In the genomic region with DNA sequence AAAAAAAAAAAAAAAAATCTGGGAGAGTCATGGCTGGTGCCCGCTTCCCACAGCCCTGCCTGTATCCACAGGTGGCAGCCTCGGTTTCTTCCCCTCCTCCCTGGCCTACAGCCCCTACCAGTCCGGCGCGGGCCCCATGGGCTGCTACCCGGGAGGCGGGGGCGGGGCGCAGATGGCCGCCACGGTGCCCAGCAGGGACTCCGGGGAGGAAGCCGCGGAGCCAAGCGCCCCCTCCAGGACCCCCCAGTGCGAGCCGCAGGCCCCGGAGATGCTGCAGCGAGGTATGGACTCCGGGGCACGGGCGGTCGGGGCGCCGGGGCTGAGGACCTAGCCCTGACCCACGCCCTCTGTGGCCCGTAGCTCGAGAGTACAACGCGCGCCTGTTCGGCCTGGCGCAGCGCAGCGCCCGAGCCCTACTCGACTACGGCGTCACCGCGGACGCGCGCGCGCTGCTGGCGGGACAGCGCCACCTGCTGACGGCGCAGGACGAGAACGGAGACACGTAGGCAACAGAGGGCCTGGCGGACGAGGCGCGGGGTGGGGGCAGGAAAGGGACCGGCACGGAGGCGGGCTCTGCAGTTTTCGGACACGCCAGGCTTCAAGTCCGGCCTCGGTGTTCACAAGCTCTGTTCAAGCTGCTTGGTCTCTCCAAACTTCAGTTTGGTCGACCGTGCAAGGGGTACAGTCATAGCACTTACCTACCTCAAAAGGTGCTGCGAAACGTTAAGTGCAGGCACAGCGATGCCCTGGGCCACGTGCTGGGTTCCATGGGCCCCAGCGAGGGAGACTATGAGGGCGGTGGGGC, we compare ENCODE assay signal across 1 cellular context.
TF ChIP-seq lines count a peak whose summit lies in the region.

No MANE protein-coding gene starts in this region.

TF ChIP-seq in HepG2, 621 proteins besides CTCF, POLR2A, EP300 and RAD21 (continued from another document and continues in another):
- TF ChIP-seq, protein P1, sequence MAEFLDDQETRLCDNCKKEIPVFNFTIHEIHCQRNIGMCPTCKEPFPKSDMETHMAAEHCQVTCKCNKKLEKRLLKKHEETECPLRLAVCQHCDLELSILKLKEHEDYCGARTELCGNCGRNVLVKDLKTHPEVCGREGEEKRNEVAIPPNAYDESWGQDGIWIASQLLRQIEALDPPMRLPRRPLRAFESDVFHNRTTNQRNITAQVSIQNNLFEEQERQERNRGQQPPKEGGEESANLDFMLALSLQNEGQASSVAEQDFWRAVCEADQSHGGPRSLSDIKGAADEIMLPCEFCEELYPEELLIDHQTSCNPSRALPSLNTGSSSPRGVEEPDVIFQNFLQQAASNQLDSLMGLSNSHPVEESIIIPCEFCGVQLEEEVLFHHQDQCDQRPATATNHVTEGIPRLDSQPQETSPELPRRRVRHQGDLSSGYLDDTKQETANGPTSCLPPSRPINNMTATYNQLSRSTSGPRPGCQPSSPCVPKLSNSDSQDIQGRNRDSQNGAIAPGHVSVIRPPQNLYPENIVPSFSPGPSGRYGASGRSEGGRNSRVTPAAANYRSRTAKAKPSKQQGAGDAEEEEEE (CRISPR knock-in tag; IDR thresholded peaks at IDR 0.05; ENCODE audit: borderline replicate concordance), result no peak
- TF ChIP-seq, protein P2, sequence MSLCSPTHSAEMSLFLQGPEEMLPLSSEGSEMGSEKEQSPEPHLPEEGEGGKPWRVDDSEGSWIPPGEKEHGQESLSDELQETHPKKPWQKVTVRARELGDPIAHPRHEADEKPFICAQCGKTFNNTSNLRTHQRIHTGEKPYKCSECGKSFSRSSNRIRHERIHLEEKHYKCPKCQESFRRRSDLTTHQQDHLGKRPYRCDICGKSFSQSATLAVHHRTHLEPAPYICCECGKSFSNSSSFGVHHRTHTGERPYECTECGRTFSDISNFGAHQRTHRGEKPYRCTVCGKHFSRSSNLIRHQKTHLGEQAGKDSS (CRISPR knock-in tag; IDR thresholded peaks at IDR 0.05; ENCODE audit: borderline replicate concordance, low read depth), result peak; percentile 88; the same call in 1 of the 2 replicates
- TF ChIP-seq, protein P3, sequence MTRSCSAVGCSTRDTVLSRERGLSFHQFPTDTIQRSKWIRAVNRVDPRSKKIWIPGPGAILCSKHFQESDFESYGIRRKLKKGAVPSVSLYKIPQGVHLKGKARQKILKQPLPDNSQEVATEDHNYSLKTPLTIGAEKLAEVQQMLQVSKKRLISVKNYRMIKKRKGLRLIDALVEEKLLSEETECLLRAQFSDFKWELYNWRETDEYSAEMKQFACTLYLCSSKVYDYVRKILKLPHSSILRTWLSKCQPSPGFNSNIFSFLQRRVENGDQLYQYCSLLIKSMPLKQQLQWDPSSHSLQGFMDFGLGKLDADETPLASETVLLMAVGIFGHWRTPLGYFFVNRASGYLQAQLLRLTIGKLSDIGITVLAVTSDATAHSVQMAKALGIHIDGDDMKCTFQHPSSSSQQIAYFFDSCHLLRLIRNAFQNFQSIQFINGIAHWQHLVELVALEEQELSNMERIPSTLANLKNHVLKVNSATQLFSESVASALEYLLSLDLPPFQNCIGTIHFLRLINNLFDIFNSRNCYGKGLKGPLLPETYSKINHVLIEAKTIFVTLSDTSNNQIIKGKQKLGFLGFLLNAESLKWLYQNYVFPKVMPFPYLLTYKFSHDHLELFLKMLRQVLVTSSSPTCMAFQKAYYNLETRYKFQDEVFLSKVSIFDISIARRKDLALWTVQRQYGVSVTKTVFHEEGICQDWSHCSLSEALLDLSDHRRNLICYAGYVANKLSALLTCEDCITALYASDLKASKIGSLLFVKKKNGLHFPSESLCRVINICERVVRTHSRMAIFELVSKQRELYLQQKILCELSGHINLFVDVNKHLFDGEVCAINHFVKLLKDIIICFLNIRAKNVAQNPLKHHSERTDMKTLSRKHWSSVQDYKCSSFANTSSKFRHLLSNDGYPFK (CRISPR knock-in tag; IDR thresholded peaks at IDR 0.05; ENCODE audit: borderline replicate concordance), result peak; percentile 66
- TF ChIP-seq, protein P4, sequence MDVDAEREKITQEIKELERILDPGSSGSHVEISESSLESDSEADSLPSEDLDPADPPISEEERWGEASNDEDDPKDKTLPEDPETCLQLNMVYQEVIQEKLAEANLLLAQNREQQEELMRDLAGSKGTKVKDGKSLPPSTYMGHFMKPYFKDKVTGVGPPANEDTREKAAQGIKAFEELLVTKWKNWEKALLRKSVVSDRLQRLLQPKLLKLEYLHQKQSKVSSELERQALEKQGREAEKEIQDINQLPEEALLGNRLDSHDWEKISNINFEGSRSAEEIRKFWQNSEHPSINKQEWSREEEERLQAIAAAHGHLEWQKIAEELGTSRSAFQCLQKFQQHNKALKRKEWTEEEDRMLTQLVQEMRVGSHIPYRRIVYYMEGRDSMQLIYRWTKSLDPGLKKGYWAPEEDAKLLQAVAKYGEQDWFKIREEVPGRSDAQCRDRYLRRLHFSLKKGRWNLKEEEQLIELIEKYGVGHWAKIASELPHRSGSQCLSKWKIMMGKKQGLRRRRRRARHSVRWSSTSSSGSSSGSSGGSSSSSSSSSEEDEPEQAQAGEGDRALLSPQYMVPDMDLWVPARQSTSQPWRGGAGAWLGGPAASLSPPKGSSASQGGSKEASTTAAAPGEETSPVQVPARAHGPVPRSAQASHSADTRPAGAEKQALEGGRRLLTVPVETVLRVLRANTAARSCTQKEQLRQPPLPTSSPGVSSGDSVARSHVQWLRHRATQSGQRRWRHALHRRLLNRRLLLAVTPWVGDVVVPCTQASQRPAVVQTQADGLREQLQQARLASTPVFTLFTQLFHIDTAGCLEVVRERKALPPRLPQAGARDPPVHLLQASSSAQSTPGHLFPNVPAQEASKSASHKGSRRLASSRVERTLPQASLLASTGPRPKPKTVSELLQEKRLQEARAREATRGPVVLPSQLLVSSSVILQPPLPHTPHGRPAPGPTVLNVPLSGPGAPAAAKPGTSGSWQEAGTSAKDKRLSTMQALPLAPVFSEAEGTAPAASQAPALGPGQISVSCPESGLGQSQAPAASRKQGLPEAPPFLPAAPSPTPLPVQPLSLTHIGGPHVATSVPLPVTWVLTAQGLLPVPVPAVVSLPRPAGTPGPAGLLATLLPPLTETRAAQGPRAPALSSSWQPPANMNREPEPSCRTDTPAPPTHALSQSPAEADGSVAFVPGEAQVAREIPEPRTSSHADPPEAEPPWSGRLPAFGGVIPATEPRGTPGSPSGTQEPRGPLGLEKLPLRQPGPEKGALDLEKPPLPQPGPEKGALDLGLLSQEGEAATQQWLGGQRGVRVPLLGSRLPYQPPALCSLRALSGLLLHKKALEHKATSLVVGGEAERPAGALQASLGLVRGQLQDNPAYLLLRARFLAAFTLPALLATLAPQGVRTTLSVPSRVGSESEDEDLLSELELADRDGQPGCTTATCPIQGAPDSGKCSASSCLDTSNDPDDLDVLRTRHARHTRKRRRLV (CRISPR knock-in tag; IDR thresholded peaks at IDR 0.05), result no peak
- TF ChIP-seq NFE2L2 (IDR thresholded peaks at IDR 0.05; ENCODE audit: low read length), result no peak; the same call in 1 of the 2 replicates
- no peak for TF ChIP-seq ZFYVE20 (CRISPR knock-in tag; IDR thresholded peaks at IDR 0.05; ENCODE audit: borderline replicate concordance, low read depth)
- TF ChIP-seq, protein P5, sequence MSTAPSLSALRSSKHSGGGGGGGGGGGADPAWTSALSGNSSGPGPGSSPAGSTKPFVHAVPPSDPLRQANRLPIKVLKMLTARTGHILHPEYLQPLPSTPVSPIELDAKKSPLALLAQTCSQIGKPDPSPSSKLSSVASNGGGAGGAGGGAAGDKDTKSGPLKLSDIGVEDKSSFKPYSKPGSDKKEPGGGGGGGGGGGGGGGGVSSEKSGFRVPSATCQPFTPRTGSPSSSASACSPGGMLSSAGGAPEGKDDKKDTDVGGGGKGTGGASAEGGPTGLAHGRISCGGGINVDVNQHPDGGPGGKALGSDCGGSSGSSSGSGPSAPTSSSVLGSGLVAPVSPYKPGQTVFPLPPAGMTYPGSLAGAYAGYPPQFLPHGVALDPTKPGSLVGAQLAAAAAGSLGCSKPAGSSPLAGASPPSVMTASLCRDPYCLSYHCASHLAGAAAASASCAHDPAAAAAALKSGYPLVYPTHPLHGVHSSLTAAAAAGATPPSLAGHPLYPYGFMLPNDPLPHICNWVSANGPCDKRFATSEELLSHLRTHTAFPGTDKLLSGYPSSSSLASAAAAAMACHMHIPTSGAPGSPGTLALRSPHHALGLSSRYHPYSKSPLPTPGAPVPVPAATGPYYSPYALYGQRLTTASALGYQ (CRISPR knock-in tag; IDR thresholded peaks at IDR 0.05), result no peak
- TF ChIP-seq ZNF235 (CRISPR knock-in tag; IDR thresholded peaks at IDR 0.05; ENCODE audit: borderline replicate concordance), result peak; percentile 96
- TF ChIP-seq, protein P6, sequence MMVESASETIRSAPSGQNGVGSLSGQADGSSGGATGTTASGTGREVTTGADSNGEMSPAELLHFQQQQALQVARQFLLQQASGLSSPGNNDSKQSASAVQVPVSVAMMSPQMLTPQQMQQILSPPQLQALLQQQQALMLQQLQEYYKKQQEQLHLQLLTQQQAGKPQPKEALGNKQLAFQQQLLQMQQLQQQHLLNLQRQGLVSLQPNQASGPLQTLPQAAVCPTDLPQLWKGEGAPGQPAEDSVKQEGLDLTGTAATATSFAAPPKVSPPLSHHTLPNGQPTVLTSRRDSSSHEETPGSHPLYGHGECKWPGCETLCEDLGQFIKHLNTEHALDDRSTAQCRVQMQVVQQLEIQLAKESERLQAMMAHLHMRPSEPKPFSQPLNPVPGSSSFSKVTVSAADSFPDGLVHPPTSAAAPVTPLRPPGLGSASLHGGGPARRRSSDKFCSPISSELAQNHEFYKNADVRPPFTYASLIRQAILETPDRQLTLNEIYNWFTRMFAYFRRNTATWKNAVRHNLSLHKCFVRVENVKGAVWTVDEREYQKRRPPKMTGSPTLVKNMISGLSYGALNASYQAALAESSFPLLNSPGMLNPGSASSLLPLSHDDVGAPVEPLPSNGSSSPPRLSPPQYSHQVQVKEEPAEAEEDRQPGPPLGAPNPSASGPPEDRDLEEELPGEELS (CRISPR knock-in tag; IDR thresholded peaks at IDR 0.05), result peak; percentile 52
- TF ChIP-seq ARHGAP35 (CRISPR knock-in tag; IDR thresholded peaks at IDR 0.05; ENCODE audit: borderline replicate concordance), result peak; percentile 87
- TF ChIP-seq, protein P7, sequence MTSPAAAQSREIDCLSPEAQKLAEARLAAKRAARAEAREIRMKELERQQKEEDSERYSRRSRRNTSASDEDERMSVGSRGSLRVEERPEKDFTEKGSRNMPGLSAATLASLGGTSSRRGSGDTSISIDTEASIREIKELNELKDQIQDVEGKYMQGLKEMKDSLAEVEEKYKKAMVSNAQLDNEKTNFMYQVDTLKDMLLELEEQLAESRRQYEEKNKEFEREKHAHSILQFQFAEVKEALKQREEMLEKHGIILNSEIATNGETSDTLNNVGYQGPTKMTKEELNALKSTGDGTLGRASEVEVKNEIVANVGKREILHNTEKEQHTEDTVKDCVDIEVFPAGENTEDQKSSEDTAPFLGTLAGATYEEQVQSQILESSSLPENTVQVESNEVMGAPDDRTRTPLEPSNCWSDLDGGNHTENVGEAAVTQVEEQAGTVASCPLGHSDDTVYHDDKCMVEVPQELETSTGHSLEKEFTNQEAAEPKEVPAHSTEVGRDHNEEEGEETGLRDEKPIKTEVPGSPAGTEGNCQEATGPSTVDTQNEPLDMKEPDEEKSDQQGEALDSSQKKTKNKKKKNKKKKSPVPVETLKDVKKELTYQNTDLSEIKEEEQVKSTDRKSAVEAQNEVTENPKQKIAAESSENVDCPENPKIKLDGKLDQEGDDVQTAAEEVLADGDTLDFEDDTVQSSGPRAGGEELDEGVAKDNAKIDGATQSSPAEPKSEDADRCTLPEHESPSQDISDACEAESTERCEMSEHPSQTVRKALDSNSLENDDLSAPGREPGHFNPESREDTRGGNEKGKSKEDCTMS (CRISPR knock-in tag; conservative IDR thresholded peaks at IDR 0.05), result no peak
- TF ChIP-seq TCF12 (IDR thresholded peaks at IDR 0.05), result no peak
- TF ChIP-seq TCF12 (CRISPR knock-in tag; IDR thresholded peaks at IDR 0.05), result peak; percentile 93
- TF ChIP-seq, protein P8, sequence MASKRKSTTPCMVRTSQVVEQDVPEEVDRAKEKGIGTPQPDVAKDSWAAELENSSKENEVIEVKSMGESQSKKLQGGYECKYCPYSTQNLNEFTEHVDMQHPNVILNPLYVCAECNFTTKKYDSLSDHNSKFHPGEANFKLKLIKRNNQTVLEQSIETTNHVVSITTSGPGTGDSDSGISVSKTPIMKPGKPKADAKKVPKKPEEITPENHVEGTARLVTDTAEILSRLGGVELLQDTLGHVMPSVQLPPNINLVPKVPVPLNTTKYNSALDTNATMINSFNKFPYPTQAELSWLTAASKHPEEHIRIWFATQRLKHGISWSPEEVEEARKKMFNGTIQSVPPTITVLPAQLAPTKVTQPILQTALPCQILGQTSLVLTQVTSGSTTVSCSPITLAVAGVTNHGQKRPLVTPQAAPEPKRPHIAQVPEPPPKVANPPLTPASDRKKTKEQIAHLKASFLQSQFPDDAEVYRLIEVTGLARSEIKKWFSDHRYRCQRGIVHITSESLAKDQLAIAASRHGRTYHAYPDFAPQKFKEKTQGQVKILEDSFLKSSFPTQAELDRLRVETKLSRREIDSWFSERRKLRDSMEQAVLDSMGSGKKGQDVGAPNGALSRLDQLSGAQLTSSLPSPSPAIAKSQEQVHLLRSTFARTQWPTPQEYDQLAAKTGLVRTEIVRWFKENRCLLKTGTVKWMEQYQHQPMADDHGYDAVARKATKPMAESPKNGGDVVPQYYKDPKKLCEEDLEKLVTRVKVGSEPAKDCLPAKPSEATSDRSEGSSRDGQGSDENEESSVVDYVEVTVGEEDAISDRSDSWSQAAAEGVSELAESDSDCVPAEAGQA (IDR thresholded peaks at IDR 0.05; ENCODE audit: low read depth), result peak; percentile 57; the same call in 1 of the 2 replicates
- TF ChIP-seq, protein P8 (CRISPR knock-in tag; IDR thresholded peaks at IDR 0.05; ENCODE audit: borderline replicate concordance), result no peak
- no peak for TF ChIP-seq HHEX (CRISPR knock-in tag; IDR thresholded peaks at IDR 0.05)
- TF ChIP-seq ZFP1 (CRISPR knock-in tag; IDR thresholded peaks at IDR 0.05), result peak; percentile 82; the same call in 1 of the 2 replicates
- no peak for TF ChIP-seq ZNF644 (CRISPR knock-in tag; IDR thresholded peaks at IDR 0.05; ENCODE audit: low read depth)
- TF ChIP-seq GTF2F1 (IDR thresholded peaks at IDR 0.05; ENCODE audit: low read length), result no peak
- TF ChIP-seq KMT2B (CRISPR knock-in tag; IDR thresholded peaks at IDR 0.05), result peak; percentile 84
- TF ChIP-seq BRCA1 (CRISPR knock-in tag; IDR thresholded peaks at IDR 0.05), result no peak
- peak; percentile 62; the same call in 1 of the 2 replicates for TF ChIP-seq CCDC6 (CRISPR knock-in tag; IDR thresholded peaks at IDR 0.05)
- peak; percentile 97 for TF ChIP-seq HIVEP1 (CRISPR knock-in tag; IDR thresholded peaks at IDR 0.05)
- TF ChIP-seq ZNF224 (CRISPR knock-in tag; IDR thresholded peaks at IDR 0.05), result no peak
- TF ChIP-seq PHF20 (CRISPR knock-in tag; IDR thresholded peaks at IDR 0.05), result peak; percentile 45
- peak; percentile 43; the same call in 1 of the 2 replicates for TF ChIP-seq NFYB (CRISPR knock-in tag; IDR thresholded peaks at IDR 0.05)
- 0 out of 2 replicates have a peak, but pooled peaks have one; percentile 24 for TF ChIP-seq SRY (CRISPR knock-in tag; IDR thresholded peaks at IDR 0.05)
